Comparison of ENCODE assay signal across 1 cellular context in genomic region chr2:11748861-11749645, GRCh38.
TF ChIP-seq lines count a peak whose summit lies in the region.

No MANE protein-coding gene starts in this region.

TF ChIP-seq in HepG2, 621 proteins besides CTCF, POLR2A, EP300 and RAD21:
- TF ChIP-seq ZNF333 (CRISPR knock-in tag; IDR thresholded peaks at IDR 0.05; ENCODE audit: borderline replicate concordance) (no peak), NFE2L2 (IDR thresholded peaks at IDR 0.05; ENCODE audit: low read length) (no peak), POLR2AphosphoS2 (IDR thresholded peaks at IDR 0.05; ENCODE audit: low read depth, low read length) (no peak), CREB1 (IDR thresholded peaks at IDR 0.05) (peak; percentile 77), CREB1 (CRISPR knock-in tag; IDR thresholded peaks at IDR 0.05) (no peak), ZBTB7A (CRISPR knock-in tag; IDR thresholded peaks at IDR 0.05) (0 out of 2 replicates have a peak, but pooled peaks have one; percentile 20), CEBPB (IDR thresholded peaks at IDR 0.05; ENCODE audit: borderline replicate concordance, low read depth, low read length) (no peak), MBD4 (IDR thresholded peaks at IDR 0.05; ENCODE audit: borderline replicate concordance, low read length) (no peak)
